ENCODE assay signal across 8 cellular contexts in genomic region chr4:82721819-82722423, GRCh38.
DNase-seq lines count a peak whose midpoint lies in the region; ATAC-seq, FAIRE-seq and TF ChIP-seq lines count a peak whose summit lies in the region.

No MANE protein-coding gene starts in this region.

- no peaks in the 10 kb centered on the region for H3K9me3 Mint-ChIP-seq in activated naive CD4-positive, alpha-beta T cell treated with anti-CD3 and anti-CD28 coated beads for 36 hours

- no peaks in the 10 kb centered on the region for H3K36me3 ChIP-seq in pancreas
- no peaks in the 10 kb centered on the region for H3K36me3 ChIP-seq in effector memory CD4-positive, alpha-beta T cell (ENCODE audit: control insufficient read depth, insufficient read depth, low read length)

- WGBS in pancreas, 2 donors = 20 to 28% methylated on average over 2 of the region's 2 CpGs

- peak; percentile 33 for DNase-seq in activated naive CD4-positive, alpha-beta T cell treated with anti-CD3 and anti-CD28 coated beads for 36 hours
- no peak for DNase-seq in activated naive CD4-positive, alpha-beta T cell (lab: John Stamatoyannopoulos, UW)
- DNase-seq in RPMI8226 (peak; percentile 63), dorsolateral prefrontal cortex (peak in 9 of 10 donors; percentile 34 to 73 (median 59)), pancreas (no peak)
- no peak for DNase-seq in effector memory CD4-positive, alpha-beta T cell

- no peak overlapping the region for H3K27ac Mint-ChIP-seq in activated naive CD4-positive, alpha-beta T cell treated with anti-CD3 and anti-CD28 coated beads for 36 hours

- H3K36me3 Mint-ChIP-seq in activated naive CD4-positive, alpha-beta T cell treated with anti-CD3 and anti-CD28 coated beads for 36 hours (ENCODE audit: low read depth) = no peaks in the 10 kb centered on the region

- H3K27ac ChIP-seq in dorsolateral prefrontal cortex (peak overlapping the region in 52 of 59 donors; percentile 1 to 84 (median 59)), pancreas (no peak overlapping the region)
- H3K27ac ChIP-seq in effector memory CD4-positive, alpha-beta T cell (ENCODE audit: insufficient read depth, low read length, poor library complexity, severe bottlenecking) = no peak overlapping the region

- H3K4me1 ChIP-seq in pancreas = peaks cover 0 to 12% (median 0%) of the 10 kb centered on the region in 3 donors
- no peaks in the 10 kb centered on the region for H3K4me1 ChIP-seq in effector memory CD4-positive, alpha-beta T cell (ENCODE audit: control insufficient read depth, insufficient read depth, low read length, poor library complexity, severe bottlenecking)

- no peaks in the 10 kb centered on the region for H3K27me3 Mint-ChIP-seq in activated naive CD4-positive, alpha-beta T cell treated with anti-CD3 and anti-CD28 coated beads for 36 hours (ENCODE audit: low read depth)

- no peak overlapping the region for H3K4me3 Mint-ChIP-seq in activated naive CD4-positive, alpha-beta T cell treated with anti-CD3 and anti-CD28 coated beads for 36 hours

- no peaks in the 10 kb centered on the region for H3K9me3 ChIP-seq in pancreas
- no peaks in the 10 kb centered on the region for H3K9me3 ChIP-seq in effector memory CD4-positive, alpha-beta T cell (ENCODE audit: control insufficient read depth, low read length)

- ATAC-seq in HG02885 (IDR thresholded peaks at IDR 0.05; ENCODE audit: poor library complexity, unreplicated experiment) = peak; percentile 84
- peak; percentile 61 to 87 (median 82) for ATAC-seq in pancreas
- ATAC-seq in GM19455 (IDR thresholded peaks at IDR 0.05; ENCODE audit: unreplicated experiment) = no peak

- H3K27me3 ChIP-seq in dorsolateral prefrontal cortex = no peaks in the 10 kb centered on the region
- H3K27me3 ChIP-seq in pancreas = no peaks in the 10 kb centered on the region
- no peaks in the 10 kb centered on the region for H3K27me3 ChIP-seq in effector memory CD4-positive, alpha-beta T cell (replicated peaks; ENCODE audit: control insufficient read depth, insufficient read depth, low read length, poor library complexity, severe bottlenecking)

- peak in 55 of 56 donors; percentile 30 to 78 (median 62) for TF ChIP-seq CTCF in dorsolateral prefrontal cortex (IDR thresholded peaks at IDR 0.05 in 54 of 56, conservative IDR thresholded peaks at IDR 0.05 in 2 of 56; ENCODE audit: low read depth in 1 of 56, partially characterized antibody in 56 of 56)
- TF ChIP-seq CTCF in pancreas (IDR thresholded peaks at IDR 0.05) = peak in 2 of 4 donors; percentile 30 to 46

- H3K4me3 ChIP-seq in dorsolateral prefrontal cortex (peak overlapping the region in 1 of 59 donors; percentile 11), pancreas (no peak overlapping the region)
- H3K4me3 ChIP-seq in effector memory CD4-positive, alpha-beta T cell (ENCODE audit: insufficient read depth, low read depth, low read length, poor library complexity, severe bottlenecking) = no peak overlapping the region

- no peak for FAIRE-seq in pancreas (lab: Jason Lieb, UNC)

- no peaks in the 10 kb centered on the region for H3K4me1 Mint-ChIP-seq in activated naive CD4-positive, alpha-beta T cell treated with anti-CD3 and anti-CD28 coated beads for 36 hours (ENCODE audit: low read depth)

- intact Hi-C loops in activated naive CD4-positive, alpha-beta T cell treated with anti-CD3 and anti-CD28 coated beads for 36 hours (cut with micrococcal nuclease) = loop anchor here (1.0 to 2.0 kb wide), 2 partner anchors 17 to 560 kb away; no protein-coding TSS in a partner anchor
- intact Hi-C loops in dorsolateral prefrontal cortex (cut with DNase I) (no loop called here), pancreas (cut with DNase I) (no loop called here)

- CTCF ChIA-PET in activated naive CD4-positive, alpha-beta T cell treated with anti-CD3 and anti-CD28 coated beads for 36 hours (lab: Charles Lee) = interaction anchor here (0.7 to 2.1 kb wide), 4 partner anchors 10 to 206 kb away, joined by 3 to 11 read pairs (median 3); no protein-coding TSS in a partner anchor

Comparison
In these comparisons a context has a peak if more than half of its experiments do, and no peak if none do; other contexts are left out.
1. DNase-seq: peak in activated naive CD4-positive, alpha-beta T cell treated with anti-CD3 and anti-CD28 coated beads for 36 hours (single experiment), RPMI8226 (single experiment) and dorsolateral prefrontal cortex (9 of 10); none in activated naive CD4-positive, alpha-beta T cell (0 of 4), pancreas (0 of 6) and effector memory CD4-positive, alpha-beta T cell (0 of 3).
2. H3K27ac ChIP-seq: peak in dorsolateral prefrontal cortex (52 of 59); none in pancreas (0 of 4) and effector memory CD4-positive, alpha-beta T cell (single experiment).